ENCODE assay signal across 14 cellular contexts in the genomic region with DNA sequence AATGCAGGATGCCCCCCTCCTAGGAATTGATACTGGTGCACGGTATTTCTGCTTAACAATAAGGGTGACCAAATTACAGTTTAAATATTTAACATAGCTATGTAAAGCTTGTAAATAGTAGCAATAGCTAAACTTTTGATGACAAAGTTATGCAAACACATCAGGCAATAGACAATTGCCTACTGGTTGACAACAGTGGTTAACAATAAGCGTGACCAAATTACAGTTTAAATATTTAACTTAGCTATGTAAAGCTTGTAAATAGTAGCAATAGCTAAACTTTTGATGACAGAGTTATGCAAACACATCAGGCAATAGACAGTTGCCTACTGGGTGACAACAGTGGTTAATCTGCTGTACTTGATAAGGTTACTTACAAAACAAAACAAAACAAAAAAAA.
DNase-seq lines count a peak whose midpoint lies in the region; ATAC-seq and TF ChIP-seq lines count a peak whose summit lies in the region.
"Had no signal": no experiment of that assay in that cellular context is flagged by ENCODE, and none has a peak within 500 bp of the region (broad histone marks: within the 10 kb centered on the region; RNA-seq: fewer than 3 reads in every experiment).

No MANE protein-coding gene starts in this region.

- 52% methylated on average over 2 of the region's 2 CpGs for WGBS in hepatocyte (ENCODE audit: low lambda C conversion rate, missing lambda C conversion rate)

- no peaks in the 10 kb centered on the region for H3K9me3 ChIP-seq in hepatocyte (ENCODE audit: low read depth)

- H3K9me2 ChIP-seq in hepatocyte (replicated peaks; ENCODE audit: insufficient read depth), result no peaks in the 10 kb centered on the region

- no peak overlapping the region for H3K4me3 ChIP-seq in hepatocyte

- peaks cover 4% of the 10 kb centered on the region for H3K4me1 ChIP-seq in hepatocyte (ENCODE audit: insufficient read depth)

- no peaks in the 10 kb centered on the region for H3K79me2 ChIP-seq in hepatocyte

- in situ Hi-C loops in ACHN (cut with HindIII; ENCODE audit: low pct_ligation_motif_present, low pct_unique_long_range_greater_than_20kb, low sequenced_read_pairs), result no loop called here

- peaks cover 25% of the 10 kb centered on the region for H3K27me3 ChIP-seq in hepatocyte

- DNase-seq in DMS53 treated with DMSO at 0.1 percent for 48 hours (lab: John Stamatoyannopoulos, UW; ENCODE audit: unreplicated experiment) (peak; percentile 85), NCI-H146 (lab: John Stamatoyannopoulos, UW) (peak; percentile 85), NCI-H748 (lab: John Stamatoyannopoulos, UW; ENCODE audit: unreplicated experiment) (peak; percentile 98), hepatocyte (ENCODE audit: low spot score) (no peak), cortex of kidney (lab: John Stamatoyannopoulos, UW) (no peak), ACHN (no peak)
- DNase-seq: CD4-positive, alpha-beta memory T cell; EL; NCI-H524; T-helper 2 cell had no signal

- no peak overlapping the region for H3K27ac ChIP-seq in hepatocyte
- H3K27ac ChIP-seq: KMS-11 had no signal

- no peak overlapping the region for H3K4me2 ChIP-seq in hepatocyte
- H3K4me2 ChIP-seq: KMS-11 had no signal

- peak overlapping the region; percentile 36 for H2AFZ ChIP-seq in hepatocyte

- no peak for ATAC-seq in GM21717 (IDR thresholded peaks at IDR 0.05; ENCODE audit: unreplicated experiment)
- ATAC-seq: Panc1, Right ventricle myocardium inferior had no signal

- TF ChIP-seq CTCF in hepatocyte (IDR thresholded peaks at IDR 0.05; ENCODE audit: poor library complexity), result no peak

- no peaks in the 10 kb centered on the region for H3K36me3 ChIP-seq in hepatocyte (replicated peaks; ENCODE audit: insufficient read depth, low read depth)

- no peaks in the 10 kb centered on the region for H4K20me1 ChIP-seq in hepatocyte (ENCODE audit: insufficient read depth, poor library complexity, severe bottlenecking)

Comparison
In these comparisons a context has a peak if more than half of its experiments do, and no peak if none do; other contexts are left out.
1. DNase-seq: peak in DMS53 treated with DMSO at 0.1 percent for 48 hours (single experiment), NCI-H146 (single experiment) and NCI-H748 (single experiment); none in hepatocyte (single experiment), cortex of kidney (single experiment) and ACHN (single experiment).